ENCODE assay signal across 1 cellular context in the genomic region with DNA sequence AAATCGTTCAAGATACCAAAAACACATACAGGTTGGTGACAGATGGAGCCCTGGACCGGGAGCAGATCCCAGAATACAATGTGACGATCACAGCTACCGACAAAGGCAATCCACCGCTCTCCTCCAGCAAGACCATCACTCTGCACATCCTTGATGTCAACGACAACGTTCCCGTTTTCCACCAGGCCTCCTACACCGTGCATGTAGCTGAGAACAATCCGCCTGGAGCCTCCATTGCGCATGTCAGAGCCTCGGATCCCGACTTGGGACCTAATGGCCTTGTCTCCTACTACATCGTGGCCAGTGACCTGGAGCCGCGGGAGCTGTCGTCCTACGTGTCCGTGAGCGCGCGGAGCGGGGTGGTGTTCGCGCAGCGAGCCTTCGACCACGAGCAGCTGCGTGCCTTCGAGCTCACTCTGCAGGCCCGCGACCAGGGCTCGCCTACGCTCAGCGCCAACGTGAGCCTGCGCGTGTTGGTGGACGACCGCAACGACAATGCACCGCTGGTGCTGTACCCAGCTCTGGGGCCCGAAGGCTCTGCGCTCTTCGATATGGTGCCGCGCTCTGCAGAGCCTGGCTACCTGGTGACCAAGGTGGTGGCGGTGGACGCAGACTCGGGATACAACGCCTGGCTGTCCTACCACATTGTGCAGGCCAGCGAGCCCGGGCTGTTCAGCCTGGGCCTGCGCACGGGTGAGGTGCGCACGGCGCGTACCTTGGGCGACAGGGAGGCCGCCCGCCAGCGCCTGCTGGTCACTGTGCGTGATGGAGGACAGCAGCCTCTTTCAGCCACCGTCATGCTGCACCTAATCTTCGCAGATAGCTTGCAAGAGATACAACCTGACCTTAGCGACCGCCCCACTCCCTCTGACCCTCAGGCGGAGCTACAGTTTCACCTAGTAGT.
TF ChIP-seq lines count a peak whose summit lies in the region.

No MANE protein-coding gene starts in this region.

TF ChIP-seq in IMR-90, 13 proteins besides CTCF, POLR2A, EP300 and RAD21:
- TF ChIP-seq SMC3 (IDR thresholded peaks at IDR 0.05; ENCODE audit: low read depth, low read length) = no peak
- TF ChIP-seq BHLHE40 (IDR thresholded peaks at IDR 0.05; ENCODE audit: low read depth, low read length) = no peak
- no peak for TF ChIP-seq RFX5 (IDR thresholded peaks at IDR 0.05; ENCODE audit: low read depth, low read length)
- no peak for TF ChIP-seq RCOR1 (IDR thresholded peaks at IDR 0.05; ENCODE audit: insufficient replicate concordance, low read length)
- no peak for TF ChIP-seq MAZ (IDR thresholded peaks at IDR 0.05; ENCODE audit: borderline replicate concordance, low read depth, low read length)
- no peak for TF ChIP-seq CHD1 (IDR thresholded peaks at IDR 0.05; ENCODE audit: low read depth, low read length)
- TF ChIP-seq, protein P1, sequence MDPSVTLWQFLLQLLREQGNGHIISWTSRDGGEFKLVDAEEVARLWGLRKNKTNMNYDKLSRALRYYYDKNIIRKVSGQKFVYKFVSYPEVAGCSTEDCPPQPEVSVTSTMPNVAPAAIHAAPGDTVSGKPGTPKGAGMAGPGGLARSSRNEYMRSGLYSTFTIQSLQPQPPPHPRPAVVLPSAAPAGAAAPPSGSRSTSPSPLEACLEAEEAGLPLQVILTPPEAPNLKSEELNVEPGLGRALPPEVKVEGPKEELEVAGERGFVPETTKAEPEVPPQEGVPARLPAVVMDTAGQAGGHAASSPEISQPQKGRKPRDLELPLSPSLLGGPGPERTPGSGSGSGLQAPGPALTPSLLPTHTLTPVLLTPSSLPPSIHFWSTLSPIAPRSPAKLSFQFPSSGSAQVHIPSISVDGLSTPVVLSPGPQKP (IDR thresholded peaks at IDR 0.05; ENCODE audit: borderline replicate concordance, low read depth, low read length) = no peak
- no peak for TF ChIP-seq NFE2L2 (IDR thresholded peaks at IDR 0.05; ENCODE audit: low read depth, low read length)
- TF ChIP-seq FOS (IDR thresholded peaks at IDR 0.05; ENCODE audit: low read depth, low read length) = no peak
- TF ChIP-seq MAFK (IDR thresholded peaks at IDR 0.05; ENCODE audit: low read depth, low read length) = no peak
- TF ChIP-seq, protein P2, sequence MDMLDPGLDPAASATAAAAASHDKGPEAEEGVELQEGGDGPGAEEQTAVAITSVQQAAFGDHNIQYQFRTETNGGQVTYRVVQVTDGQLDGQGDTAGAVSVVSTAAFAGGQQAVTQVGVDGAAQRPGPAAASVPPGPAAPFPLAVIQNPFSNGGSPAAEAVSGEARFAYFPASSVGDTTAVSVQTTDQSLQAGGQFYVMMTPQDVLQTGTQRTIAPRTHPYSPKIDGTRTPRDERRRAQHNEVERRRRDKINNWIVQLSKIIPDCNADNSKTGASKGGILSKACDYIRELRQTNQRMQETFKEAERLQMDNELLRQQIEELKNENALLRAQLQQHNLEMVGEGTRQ (IDR thresholded peaks at IDR 0.05; ENCODE audit: low read depth, low read length) = no peak
- TF ChIP-seq CEBPB (IDR thresholded peaks at IDR 0.05; ENCODE audit: low read depth, low read length) = no peak
- TF ChIP-seq MXI1 (IDR thresholded peaks at IDR 0.05; ENCODE audit: borderline replicate concordance, low read depth, low read length) = no peak
